Comparison of ENCODE assay signal across 1 cellular context in genomic region chr2:3594493-3595281, GRCh38.
TF ChIP-seq lines count a peak whose summit lies in the region.

Gene COLEC11 (plus strand): TSS chr2:3595112. CDS start chr2:3604341, 9,229 bp downstream.

TF ChIP-seq in K562, 482 proteins besides CTCF, POLR2A, EP300 and RAD21 (continued from another document and continues in another):
- no peak for TF ChIP-seq ZNF511 (CRISPR knock-in tag; IDR thresholded peaks at IDR 0.05)
- no peak for TF ChIP-seq JUN (IDR thresholded peaks at IDR 0.05; ENCODE audit: borderline replicate concordance, low read depth, low read length)
- TF ChIP-seq JUN (CRISPR knock-in tag; IDR thresholded peaks at IDR 0.05; ENCODE audit: borderline replicate concordance), result 0 out of 2 replicates have a peak, but pooled peaks have one; percentile 31
- no peak for TF ChIP-seq POLR2H (tag; IDR thresholded peaks at IDR 0.05; ENCODE audit: low read depth)
- peak; percentile 20 for TF ChIP-seq PHF20 (IDR thresholded peaks at IDR 0.05; ENCODE audit: partially characterized antibody)
- no peak for TF ChIP-seq KDM5B (IDR thresholded peaks at IDR 0.05; ENCODE audit: insufficient replicate concordance, low read depth, low read length)
- peak; percentile 77 for TF ChIP-seq ZBTB7A (IDR thresholded peaks at IDR 0.05; ENCODE audit: borderline replicate concordance, control insufficient read depth, low read depth, low read length)
- no peak for TF ChIP-seq HMBOX1 (IDR thresholded peaks at IDR 0.05)
- no peak for TF ChIP-seq CSDE1 (IDR thresholded peaks at IDR 0.05)
- no peak for TF ChIP-seq TEAD4 (IDR thresholded peaks at IDR 0.05; ENCODE audit: low read length)
- no peak for TF ChIP-seq TEAD4 (CRISPR knock-in tag; IDR thresholded peaks at IDR 0.05; ENCODE audit: borderline replicate concordance)
- peak; percentile 71 for TF ChIP-seq MYC (IDR thresholded peaks at IDR 0.05; ENCODE audit: low read depth, low read length)
- no peak for TF ChIP-seq MYC (CRISPR knock-in tag; IDR thresholded peaks at IDR 0.05; ENCODE audit: borderline replicate concordance, low read depth)
- TF ChIP-seq ZNF239 (CRISPR knock-in tag; IDR thresholded peaks at IDR 0.05), result no peak
- no peak for TF ChIP-seq U2AF2 (optimal IDR thresholded peaks at IDR 0.05; ENCODE audit: low read depth, low read length)
- no peak for TF ChIP-seq CHD1 (IDR thresholded peaks at IDR 0.05; ENCODE audit: low read length)
- no peak for TF ChIP-seq SOX6 (IDR thresholded peaks at IDR 0.05)
- no peak for TF ChIP-seq SUPT5H (IDR thresholded peaks at IDR 0.05)
- no peak for TF ChIP-seq ELK1 (CRISPR knock-in tag; IDR thresholded peaks at IDR 0.05)
- TF ChIP-seq TSC22D4 (tag; IDR thresholded peaks at IDR 0.05), result no peak
- TF ChIP-seq ZFP91 (CRISPR knock-in tag; IDR thresholded peaks at IDR 0.05), result no peak
- TF ChIP-seq ARID4B (CRISPR knock-in tag; IDR thresholded peaks at IDR 0.05), result peak; percentile 45; the same call in 1 of the 2 replicates
- TF ChIP-seq ZNF589 (CRISPR knock-in tag; IDR thresholded peaks at IDR 0.05; ENCODE audit: low read depth), result no peak
- TF ChIP-seq ZBTB34 (CRISPR knock-in tag; IDR thresholded peaks at IDR 0.05), result no peak
- peak; percentile 90 for TF ChIP-seq CXXC5 (CRISPR knock-in tag; IDR thresholded peaks at IDR 0.05)
- no peak for TF ChIP-seq HDGF (IDR thresholded peaks at IDR 0.05)
- TF ChIP-seq PRDM10 (IDR thresholded peaks at IDR 0.05; ENCODE audit: partially characterized antibody), result no peak
- TF ChIP-seq MLLT1 (IDR thresholded peaks at IDR 0.05), result no peak
- TF ChIP-seq YY1 (IDR thresholded peaks at IDR 0.05; ENCODE audit: borderline replicate concordance in 1 of 3, control insufficient read depth in 1 of 3, extremely low read depth in 1 of 3, insufficient read depth in 3 of 3, insufficient read length in 1 of 3, insufficient replicate concordance in 2 of 3, low read depth in 1 of 3, low read length in 2 of 3), result peak in 1 of 3 experiments; percentile 24
- no peak for TF ChIP-seq FOXK2 (conservative IDR thresholded peaks at IDR 0.05 in 1 of 2, IDR thresholded peaks at IDR 0.05 in 1 of 2; ENCODE audit: low read depth in 2 of 2)
- TF ChIP-seq GMEB1 (CRISPR knock-in tag; IDR thresholded peaks at IDR 0.05), result no peak
- TF ChIP-seq MECOM (CRISPR knock-in tag; IDR thresholded peaks at IDR 0.05), result no peak
- TF ChIP-seq TCF15 (CRISPR knock-in tag; IDR thresholded peaks at IDR 0.05), result no peak
- no peak for TF ChIP-seq SMAD2 (IDR thresholded peaks at IDR 0.05; ENCODE audit: low read depth, low read length)
- no peak for TF ChIP-seq ZFPM2 (CRISPR knock-in tag; IDR thresholded peaks at IDR 0.05)
- TF ChIP-seq ZNF263 (CRISPR knock-in tag; IDR thresholded peaks at IDR 0.05; ENCODE audit: borderline replicate concordance), result no peak
- TF ChIP-seq MBD2 (IDR thresholded peaks at IDR 0.05; ENCODE audit: borderline replicate concordance, low read depth), result no peak
- no peak for TF ChIP-seq THAP12 (CRISPR knock-in tag; IDR thresholded peaks at IDR 0.05)
